Comparison of ENCODE assay signal across 17 cellular contexts in genomic region chr12:75759196-75759595, GRCh38.
DNase-seq lines count a peak whose midpoint lies in the region; ATAC-seq and TF ChIP-seq lines count a peak whose summit lies in the region.
"Had no signal": no experiment of that assay in that cellular context is flagged by ENCODE, and none has a peak within 500 bp of the region (broad histone marks: within the 10 kb centered on the region; RNA-seq: fewer than 3 reads in every experiment).

No MANE protein-coding gene starts in this region.

- TF ChIP-seq RAD21 in IMR-90 (IDR thresholded peaks at IDR 0.05; ENCODE audit: low read length): no peak

- peaks cover 5% of the 10 kb centered on the region for H3K4me1 Mint-ChIP-seq in activated T-helper 17 cell treated with anti-CD3 and anti-CD28 coated beads, Interleukin-2, amount 50 U/mL, for 72 hours

- H4K20me1 ChIP-seq in IMR-90 (ENCODE audit: insufficient read depth, low read length) (no peaks in the 10 kb centered on the region), fibroblast of lung (ENCODE audit: control insufficient read depth, extremely low read depth, insufficient read depth, low read length) (no peaks in the 10 kb centered on the region)

- peak overlapping the region; percentile 73 for H4K91ac ChIP-seq in IMR-90 (ENCODE audit: insufficient read depth, low read depth, low read length)

- peak overlapping the region; percentile 77; the same call in 1 of the 2 replicates for H3K23ac ChIP-seq in IMR-90 (ENCODE audit: low read depth, low read length)

- no peak overlapping the region for H2AK9ac ChIP-seq in IMR-90 (replicated peaks; ENCODE audit: low read depth, low read length, poor library complexity)

- H3K36me3 ChIP-seq in ACC112 (ENCODE audit: insufficient read depth, low read length) (no peaks in the 10 kb centered on the region), IMR-90 (ENCODE audit: control insufficient read depth, insufficient read depth, low read length) (no peaks in the 10 kb centered on the region), fibroblast of lung (ENCODE audit: control insufficient read depth, insufficient read depth, low read length) (no peaks in the 10 kb centered on the region)

- peaks cover 29% of the 10 kb centered on the region for H3K4me1 ChIP-seq in ACC112 (ENCODE audit: control insufficient read depth, insufficient read depth, low read length, unreplicated experiment)
- peaks cover 6% of the 10 kb centered on the region for H3K4me1 ChIP-seq in IMR-90 (ENCODE audit: control insufficient read depth, insufficient read depth, low read length)
- peaks cover 9% of the 10 kb centered on the region for H3K4me1 ChIP-seq in fibroblast of lung (ENCODE audit: control insufficient read depth, extremely low read depth, insufficient read depth, low read length)

- H3K36me3 Mint-ChIP-seq in activated T-helper 17 cell treated with anti-CD3 and anti-CD28 coated beads, Interleukin-2, amount 50 U/mL, for 72 hours (ENCODE audit: low read depth): no peaks in the 10 kb centered on the region

- DNase-seq in IMR-90 (no peak), fibroblast of lung (ENCODE audit: low read depth in 2 of 2) (no peak), NCI-H1930 (lab: John Stamatoyannopoulos, UW) (no peak)
- DNase-seq in activated effector memory CD4-positive, alpha-beta T cell treated with Interleukin-2 at 50 U/mL for 16 hours: no peak
- no peak for DNase-seq in activated CD4-positive, alpha-beta T cell treated with anti-CD3 and anti-CD28 coated beads for 4 hours
- DNase-seq: C1 segment of cervical spinal cord, H9, NCI-H1436, NCI-H2029 treated with DMSO at 0.1 percent for 48 hours, NCI-H2171 treated with DMSO at 0.1 percent for 48 hours, NCI-H774, SHP77 treated with DMSO at 0.1 percent for 48 hours had no signal

- peak overlapping the region; percentile 88 for H2BK5ac ChIP-seq in IMR-90 (ENCODE audit: low read depth, low read length, poor library complexity, severe bottlenecking)

- dilution Hi-C loops in IMR-90 (cut with HindIII; ENCODE audit: low sequenced_read_pairs, unreplicated experiment): no loop called here

- ATAC-seq in IMR-90 (ENCODE audit: low read depth) (no peak), HG02678 (IDR thresholded peaks at IDR 0.05; ENCODE audit: unreplicated experiment) (no peak)
- no peak for ATAC-seq in activated T-helper 17 cell treated with anti-CD3 and anti-CD28 coated beads, Interleukin-2, amount 50 U/mL, for 72 hours (replicated peaks)

- H3K4me3 Mint-ChIP-seq in activated T-helper 17 cell treated with anti-CD3 and anti-CD28 coated beads, Interleukin-2, amount 50 U/mL, for 72 hours: no peak overlapping the region
- H3K4me3 Mint-ChIP-seq: H9 had no signal

- H3K9ac ChIP-seq in IMR-90 (ENCODE audit: low read depth, low read length): no peak overlapping the region
- no peak overlapping the region for H3K9ac ChIP-seq in fibroblast of lung (ENCODE audit: insufficient read depth, low read length)

- peak overlapping the region; percentile 0 to 66; a peak in 3 of 4 replicates for H4K8ac ChIP-seq in IMR-90 (ENCODE audit: low read depth in 2 of 2, low read length in 2 of 2)

- H3K27me3 ChIP-seq in ACC112 (ENCODE audit: insufficient read depth, low read length) (no peaks in the 10 kb centered on the region), IMR-90 (ENCODE audit: control insufficient read depth, insufficient read depth, low read length) (no peaks in the 10 kb centered on the region), fibroblast of lung (ENCODE audit: control insufficient read depth, insufficient read depth, low read length) (no peaks in the 10 kb centered on the region)

- H4K5ac ChIP-seq in IMR-90 (ENCODE audit: low read depth, low read length): peak overlapping the region; percentile 70; the same call in 1 of the 2 replicates

- CTCF ChIA-PET in IMR-90 (lab: Yijun Ruan, JAX): no interaction called here

- no peaks in the 10 kb centered on the region for H3K79me2 ChIP-seq in ACC112 (ENCODE audit: control insufficient read depth, insufficient read depth, low read length, unreplicated experiment)
- H3K79me2 ChIP-seq in fibroblast of lung (ENCODE audit: control insufficient read depth, insufficient read depth, low read length): no peaks in the 10 kb centered on the region

- H2AK5ac ChIP-seq in IMR-90 (ENCODE audit: low read depth, low read length): peak overlapping the region; percentile 81

- H2BK20ac ChIP-seq in IMR-90 (ENCODE audit: low read depth, low read length): peak overlapping the region; percentile 95; the same call in 1 of the 2 replicates

- H3K9me3 ChIP-seq in IMR-90 (ENCODE audit: control insufficient read depth, insufficient read depth, low read length) (no peaks in the 10 kb centered on the region), fibroblast of lung (ENCODE audit: control insufficient read depth, insufficient read depth, low read depth, low read length) (no peaks in the 10 kb centered on the region)
- H3K9me3 ChIP-seq: A549 had no signal

- peak overlapping the region; percentile 42 for H3K4ac ChIP-seq in IMR-90 (ENCODE audit: low read depth, low read length)

- TF ChIP-seq POLR2A in IMR-90 (IDR thresholded peaks at IDR 0.05; ENCODE audit: low read depth, low read length): no peak

- peaks cover 0 to 4% of the 10 kb centered on the region in 2 experiments; a peak in 1 of 4 replicates for H3K79me1 ChIP-seq in IMR-90 (ENCODE audit: low read depth in 1 of 2, low read length in 2 of 2)

- no TSS peak for BruUV-seq in IMR-90 (replicated peaks; lab: Mats Ljungman, UMichigan)

- peak overlapping the region; percentile 85 for H2BK120ac ChIP-seq in IMR-90 (ENCODE audit: low read depth, low read length)

- intact Hi-C loops in IMR-90 (cut with micrococcal nuclease): loop anchor here (5.0 to 10.0 kb wide), 2 partner anchors 33 to 116 kb away; no protein-coding TSS in a partner anchor

- H3K4me3 ChIP-seq in ACC112 (ENCODE audit: low read depth, low read length): peak overlapping the region; percentile 36; the same call in 1 of the 2 replicates
- no peak overlapping the region for H3K4me3 ChIP-seq in IMR-90 (ENCODE audit: insufficient read depth, low read depth, low read length)
- H3K4me3 ChIP-seq in fibroblast of lung (replicated peaks in 1 of 4; ENCODE audit: control extremely low read depth in 1 of 4, insufficient read depth in 1 of 4, low read depth in 3 of 4, low read length in 4 of 4): no peak overlapping the region
- H3K4me3 ChIP-seq: A549 had no signal

- H3K18ac ChIP-seq in IMR-90 (ENCODE audit: low read depth, low read length): peak overlapping the region; percentile 90

- TF ChIP-seq CTCF in IMR-90 (conservative IDR thresholded peaks at IDR 0.05; ENCODE audit: low read depth, low read length): no peak
- no peak for TF ChIP-seq CTCF in fibroblast of lung (conservative IDR thresholded peaks at IDR 0.05 in 1 of 2, IDR thresholded peaks at IDR 0.05 in 1 of 2; ENCODE audit: low read depth in 1 of 2, low read length in 2 of 2)

- in situ Hi-C loops in IMR-90 (cut with MboI; ENCODE audit: low sequenced_read_pairs): no loop called here

- POLR2A ChIA-PET in IMR-90 (lab: Charles Lee; ENCODE audit: unreplicated experiment): no interaction called here

- no peaks in the 10 kb centered on the region for H3K9me3 Mint-ChIP-seq in activated T-helper 17 cell treated with anti-CD3 and anti-CD28 coated beads, Interleukin-2, amount 50 U/mL, for 72 hours
- H3K9me3 Mint-ChIP-seq: H9 had no signal

- peak overlapping the region; percentile 12 for H2AFZ ChIP-seq in ACC112 (ENCODE audit: low read length, unreplicated experiment)
- no peak overlapping the region for H2AFZ ChIP-seq in IMR-90 (replicated peaks; ENCODE audit: low read length, poor library complexity)
- H2AFZ ChIP-seq in fibroblast of lung (ENCODE audit: low read length): no peak overlapping the region

- H3K27ac ChIP-seq in ACC112 (ENCODE audit: low read depth, low read length) (peak overlapping the region; percentile 86), IMR-90 (ENCODE audit: insufficient read depth, low read length) (peak overlapping the region; percentile 59), fibroblast of lung (ENCODE audit: insufficient read depth, low read length) (peak overlapping the region; percentile 62)
- H3K27ac ChIP-seq: HL-60 had no signal

- WGBS in IMR-90 (ENCODE audit: extremely low coverage in 2 of 2, insufficient read length in 1 of 2), 2 experiments: 100% methylated on average over 1 of the region's 4 CpGs; no CpG with 5 or more reads in 1 of the 2 experiments

- H3K9me1 ChIP-seq in IMR-90 (ENCODE audit: insufficient read depth, low read length): peaks cover under 1% of the 10 kb centered on the region

- H3K4me2 ChIP-seq in IMR-90 (ENCODE audit: low read depth, low read length): peak overlapping the region; percentile 58; the same call in 1 of the 2 replicates
- no peak overlapping the region for H3K4me2 ChIP-seq in fibroblast of lung (ENCODE audit: extremely low read depth, insufficient read depth, low read length)

- peak overlapping the region; percentile 84 for H3K14ac ChIP-seq in IMR-90 (replicated peaks; ENCODE audit: low read depth, low read length)

- H2BK15ac ChIP-seq in IMR-90 (ENCODE audit: low read depth, low read length): peak overlapping the region; percentile 97; the same call in 2 of the 3 replicates

- H3K56ac ChIP-seq in IMR-90 (ENCODE audit: extremely low read depth, insufficient read depth, low read length): no peak overlapping the region

- H3K27ac Mint-ChIP-seq in activated T-helper 17 cell treated with anti-CD3 and anti-CD28 coated beads, Interleukin-2, amount 50 U/mL, for 72 hours: peak overlapping the region; percentile 63

- no peaks in the 10 kb centered on the region for H3K27me3 Mint-ChIP-seq in activated T-helper 17 cell treated with anti-CD3 and anti-CD28 coated beads, Interleukin-2, amount 50 U/mL, for 72 hours

TF ChIP-seq in IMR-90, 13 proteins besides CTCF, POLR2A, EP300 and RAD21 (continues in another document):
- TF ChIP-seq MXI1 (IDR thresholded peaks at IDR 0.05; ENCODE audit: borderline replicate concordance, low read depth, low read length) (no peak), SMC3 (IDR thresholded peaks at IDR 0.05; ENCODE audit: low read depth, low read length) (no peak), RCOR1 (IDR thresholded peaks at IDR 0.05; ENCODE audit: insufficient replicate concordance, low read length) (no peak), MAZ (IDR thresholded peaks at IDR 0.05; ENCODE audit: borderline replicate concordance, low read depth, low read length) (no peak), CEBPB (IDR thresholded peaks at IDR 0.05; ENCODE audit: low read depth, low read length) (no peak), RFX5 (IDR thresholded peaks at IDR 0.05; ENCODE audit: low read depth, low read length) (no peak), BHLHE40 (IDR thresholded peaks at IDR 0.05; ENCODE audit: low read depth, low read length) (no peak), CHD1 (IDR thresholded peaks at IDR 0.05; ENCODE audit: low read depth, low read length) (no peak), MAFK (IDR thresholded peaks at IDR 0.05; ENCODE audit: low read depth, low read length) (no peak)
